In the genomic region with DNA sequence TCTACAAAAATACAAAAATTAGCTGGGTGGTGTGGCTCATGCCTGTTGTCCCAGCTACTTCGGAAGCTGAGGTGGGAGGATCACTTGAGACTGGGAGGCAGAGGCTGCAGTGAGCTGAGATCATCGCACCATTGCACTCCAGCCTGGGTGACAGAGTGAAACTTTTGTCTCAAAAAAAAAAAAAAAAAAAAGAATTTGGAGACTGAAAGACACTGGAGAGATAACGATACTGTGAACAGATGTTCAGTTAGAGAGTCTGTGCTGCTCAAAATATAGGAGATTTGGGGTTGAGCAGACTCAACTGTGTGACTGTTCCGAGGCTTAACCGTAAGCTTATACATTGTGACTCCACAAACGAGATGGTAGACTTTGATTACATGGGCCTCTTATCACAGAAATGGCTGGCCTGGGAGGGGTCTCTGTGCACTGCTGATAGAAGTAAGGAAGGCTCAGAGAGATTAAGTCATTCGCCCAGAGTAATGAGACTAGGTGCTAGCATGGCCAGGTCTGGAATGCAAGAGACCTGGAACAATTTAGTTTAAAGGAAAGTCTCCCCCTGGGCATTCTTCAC, we compare ENCODE assay signal across 1 cellular context.
A peak's percentile ranks its signal among the peaks of the same experiment; 100 is the strongest.
TF ChIP-seq lines count a peak whose summit lies in the region.

No MANE protein-coding gene starts in this region.

TF ChIP-seq in K562, 482 proteins besides CTCF, POLR2A, EP300 and RAD21 (continued from another document and continues in another):
- TF ChIP-seq JUND (IDR thresholded peaks at IDR 0.05; ENCODE audit: borderline replicate concordance, low read depth, low read length) (peak; percentile 10; the same call in 1 of the 2 replicates), JUND (tag; IDR thresholded peaks at IDR 0.05; ENCODE audit: borderline replicate concordance, low read depth, low read length) (no peak; the same call in 1 of the 3 replicates), ZNF75A (CRISPR knock-in tag; IDR thresholded peaks at IDR 0.05) (no peak), PRDM10 (IDR thresholded peaks at IDR 0.05; ENCODE audit: partially characterized antibody) (no peak), ZNF766 (CRISPR knock-in tag; conservative IDR thresholded peaks at IDR 0.05) (0 out of 2 replicates have a peak, but pooled peaks have one; percentile 46), CBFA2T2 (conservative IDR thresholded peaks at IDR 0.05) (peak; percentile 91), TGIF2 (CRISPR knock-in tag; IDR thresholded peaks at IDR 0.05) (no peak), YY1 (IDR thresholded peaks at IDR 0.05; ENCODE audit: borderline replicate concordance in 1 of 3, control insufficient read depth in 1 of 3, extremely low read depth in 1 of 3, insufficient read depth in 3 of 3, insufficient read length in 1 of 3, insufficient replicate concordance in 2 of 3, low read depth in 1 of 3, low read length in 2 of 3) (no peak), XRCC4 (IDR thresholded peaks at IDR 0.05; ENCODE audit: extremely low read depth, insufficient read depth, insufficient read length) (no peak), NR3C1 (CRISPR knock-in tag; IDR thresholded peaks at IDR 0.05) (no peak), SRSF1 (IDR thresholded peaks at IDR 0.05; ENCODE audit: low read depth, low read length) (no peak), DDX20 (tag; IDR thresholded peaks at IDR 0.05; ENCODE audit: low read depth) (no peak), TBL1XR1 (IDR thresholded peaks at IDR 0.05; ENCODE audit: low read length in 2 of 2) (peak in 1 of 2 experiments; percentile 55; a peak in 1 of 4 replicates), SMAD2 (IDR thresholded peaks at IDR 0.05; ENCODE audit: low read depth, low read length) (no peak), POLR2H (tag; IDR thresholded peaks at IDR 0.05; ENCODE audit: low read depth) (no peak), TCF7L2 (IDR thresholded peaks at IDR 0.05; ENCODE audit: low read depth, low read length) (no peak), NRF1 (conservative IDR thresholded peaks at IDR 0.05 in 1 of 2, IDR thresholded peaks at IDR 0.05 in 1 of 2) (peak in 1 of 2 experiments; percentile 36; a peak in 2 of 4 replicates), HES1 (IDR thresholded peaks at IDR 0.05; ENCODE audit: low read depth) (no peak), ERF (CRISPR knock-in tag; IDR thresholded peaks at IDR 0.05) (no peak), MAFK (IDR thresholded peaks at IDR 0.05; ENCODE audit: low read length) (no peak), PHF20 (IDR thresholded peaks at IDR 0.05; ENCODE audit: partially characterized antibody) (no peak), ARID1B (IDR thresholded peaks at IDR 0.05) (peak; percentile 93), KDM1A (IDR thresholded peaks at IDR 0.05) (peak; percentile 62 to 65; a peak in 2 of 4 replicates), WHSC1 (IDR thresholded peaks at IDR 0.05; ENCODE audit: low read length) (no peak), ZMIZ1 (IDR thresholded peaks at IDR 0.05; ENCODE audit: low read depth in 2 of 2, low read length in 2 of 2) (0 out of 4 replicates have a peak, but pooled peaks of 1 of the 2 experiments have one; percentile 34), ZBTB1 (CRISPR knock-in tag; IDR thresholded peaks at IDR 0.05; ENCODE audit: borderline replicate concordance, low read depth) (no peak), ARID3A (IDR thresholded peaks at IDR 0.05; ENCODE audit: borderline replicate concordance, low read depth, low read length) (no peak), DLX4 (CRISPR knock-in tag; IDR thresholded peaks at IDR 0.05) (no peak), ZNF695 (CRISPR knock-in tag; IDR thresholded peaks at IDR 0.05) (no peak), CBFA2T3 (IDR thresholded peaks at IDR 0.05) (peak; percentile 95), TEAD2 (tag; IDR thresholded peaks at IDR 0.05) (no peak), BRF1 (IDR thresholded peaks at IDR 0.05; ENCODE audit: borderline replicate concordance, extremely low read depth, insufficient read length) (no peak), NR4A1 (CRISPR knock-in tag; IDR thresholded peaks at IDR 0.05) (no peak), NR4A1 (tag; IDR thresholded peaks at IDR 0.05) (no peak), TAF15 (IDR thresholded peaks at IDR 0.05; ENCODE audit: low read depth, low read length) (no peak), RFX5 (IDR thresholded peaks at IDR 0.05; ENCODE audit: low read depth, low read length) (no peak), ZNF224 (CRISPR knock-in tag; IDR thresholded peaks at IDR 0.05) (no peak)
- TF ChIP-seq, protein P1, sequence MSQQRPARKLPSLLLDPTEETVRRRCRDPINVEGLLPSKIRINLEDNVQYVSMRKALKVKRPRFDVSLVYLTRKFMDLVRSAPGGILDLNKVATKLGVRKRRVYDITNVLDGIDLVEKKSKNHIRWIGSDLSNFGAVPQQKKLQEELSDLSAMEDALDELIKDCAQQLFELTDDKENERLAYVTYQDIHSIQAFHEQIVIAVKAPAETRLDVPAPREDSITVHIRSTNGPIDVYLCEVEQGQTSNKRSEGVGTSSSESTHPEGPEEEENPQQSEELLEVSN (IDR thresholded peaks at IDR 0.05; ENCODE audit: borderline replicate concordance in 1 of 2, extremely low read depth in 1 of 2, insufficient read depth in 1 of 2, insufficient read length in 1 of 2, low read depth in 1 of 2, low read length in 1 of 2, poor library complexity in 1 of 2, severe bottlenecking in 1 of 2) = no peak
- TF ChIP-seq, protein P2, sequence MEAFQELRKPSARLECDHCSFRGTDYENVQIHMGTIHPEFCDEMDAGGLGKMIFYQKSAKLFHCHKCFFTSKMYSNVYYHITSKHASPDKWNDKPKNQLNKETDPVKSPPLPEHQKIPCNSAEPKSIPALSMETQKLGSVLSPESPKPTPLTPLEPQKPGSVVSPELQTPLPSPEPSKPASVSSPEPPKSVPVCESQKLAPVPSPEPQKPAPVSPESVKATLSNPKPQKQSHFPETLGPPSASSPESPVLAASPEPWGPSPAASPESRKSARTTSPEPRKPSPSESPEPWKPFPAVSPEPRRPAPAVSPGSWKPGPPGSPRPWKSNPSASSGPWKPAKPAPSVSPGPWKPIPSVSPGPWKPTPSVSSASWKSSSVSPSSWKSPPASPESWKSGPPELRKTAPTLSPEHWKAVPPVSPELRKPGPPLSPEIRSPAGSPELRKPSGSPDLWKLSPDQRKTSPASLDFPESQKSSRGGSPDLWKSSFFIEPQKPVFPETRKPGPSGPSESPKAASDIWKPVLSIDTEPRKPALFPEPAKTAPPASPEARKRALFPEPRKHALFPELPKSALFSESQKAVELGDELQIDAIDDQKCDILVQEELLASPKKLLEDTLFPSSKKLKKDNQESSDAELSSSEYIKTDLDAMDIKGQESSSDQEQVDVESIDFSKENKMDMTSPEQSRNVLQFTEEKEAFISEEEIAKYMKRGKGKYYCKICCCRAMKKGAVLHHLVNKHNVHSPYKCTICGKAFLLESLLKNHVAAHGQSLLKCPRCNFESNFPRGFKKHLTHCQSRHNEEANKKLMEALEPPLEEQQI (IDR thresholded peaks at IDR 0.05) = 0 out of 2 replicates have a peak, but pooled peaks have one; percentile 9
- TF ChIP-seq, protein P3, sequence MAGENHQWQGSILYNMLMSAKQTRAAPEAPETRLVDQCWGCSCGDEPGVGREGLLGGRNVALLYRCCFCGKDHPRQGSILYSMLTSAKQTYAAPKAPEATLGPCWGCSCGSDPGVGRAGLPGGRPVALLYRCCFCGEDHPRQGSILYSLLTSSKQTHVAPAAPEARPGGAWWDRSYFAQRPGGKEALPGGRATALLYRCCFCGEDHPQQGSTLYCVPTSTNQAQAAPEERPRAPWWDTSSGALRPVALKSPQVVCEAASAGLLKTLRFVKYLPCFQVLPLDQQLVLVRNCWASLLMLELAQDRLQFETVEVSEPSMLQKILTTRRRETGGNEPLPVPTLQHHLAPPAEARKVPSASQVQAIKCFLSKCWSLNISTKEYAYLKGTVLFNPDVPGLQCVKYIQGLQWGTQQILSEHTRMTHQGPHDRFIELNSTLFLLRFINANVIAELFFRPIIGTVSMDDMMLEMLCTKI (IDR thresholded peaks at IDR 0.05; ENCODE audit: partially characterized antibody) = no peak
